In the genomic region with DNA sequence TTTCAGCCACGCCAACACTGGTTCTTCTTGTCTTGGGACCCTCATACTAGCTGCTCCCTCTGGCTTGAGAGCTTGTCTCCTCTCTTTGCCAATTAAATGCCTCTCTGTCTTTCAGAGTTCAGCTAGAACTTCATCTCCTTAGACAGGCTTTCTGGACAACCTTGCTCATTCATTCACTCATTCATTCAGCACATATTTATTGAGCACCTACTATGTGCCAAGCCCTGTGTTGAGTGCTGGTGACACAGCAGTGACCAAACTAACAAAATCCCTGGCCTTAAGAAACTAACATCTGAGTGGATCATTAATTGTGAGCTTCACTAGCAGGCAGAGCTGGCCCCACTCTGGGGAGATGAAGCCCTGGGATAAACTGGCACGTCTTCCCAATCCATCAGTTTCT, we compare ENCODE assay signal across 1 cellular context.
A peak's percentile ranks its signal among the peaks of the same experiment; 100 is the strongest.
TF ChIP-seq lines count a peak whose summit lies in the region.

No MANE protein-coding gene starts in this region.

TF ChIP-seq in HepG2, 621 proteins besides CTCF, POLR2A, EP300 and RAD21:
- TF ChIP-seq ZKSCAN1 (IDR thresholded peaks at IDR 0.05; ENCODE audit: low read length), result 0 out of 2 replicates have a peak, but pooled peaks have one; percentile 29
- TF ChIP-seq ZNF33A (CRISPR knock-in tag; IDR thresholded peaks at IDR 0.05; ENCODE audit: borderline replicate concordance), result no peak
